9 cellular contexts compared by ENCODE assay signal in the genomic region with DNA sequence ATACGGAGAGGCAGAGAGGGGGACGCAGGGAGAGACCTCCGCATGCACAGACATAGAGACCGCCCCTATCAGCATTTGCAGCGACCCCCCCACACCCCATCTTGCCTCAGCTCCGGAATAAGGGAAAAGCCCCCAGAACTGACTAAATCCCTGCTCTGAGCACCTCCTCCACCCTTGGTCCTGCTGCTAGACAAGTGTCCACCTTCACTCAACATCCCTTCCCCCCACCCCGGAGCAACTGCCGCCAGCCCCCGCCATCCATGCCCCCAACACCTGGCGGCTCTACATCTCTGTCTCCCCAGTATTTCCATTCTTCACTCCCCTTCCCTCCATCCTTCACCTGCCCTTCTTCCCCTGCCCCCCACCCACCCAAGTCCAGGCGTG. TPM values are rescaled to one million over a fixed set of nuclear protein-coding genes. Genes with fewer than 3 reads are reported as not detected.
A peak's percentile ranks its signal among the peaks of the same experiment; 100 is the strongest.
DNase-seq lines count a peak whose midpoint lies in the region; ATAC-seq and TF ChIP-seq lines count a peak whose summit lies in the region.
"Had no signal": no experiment of that assay in that cellular context is flagged by ENCODE, and none has a peak within 500 bp of the region (broad histone marks: within the 10 kb centered on the region; RNA-seq: fewer than 3 reads in every experiment).

No MANE protein-coding gene starts in this region.

- intact Hi-C loops in heart left ventricle (cut with DNase I) (no loop called here), right cardiac atrium (cut with DNase I) (no loop called here)

- H3K9me3 ChIP-seq in heart left ventricle (no peaks in the 10 kb centered on the region), right cardiac atrium (ENCODE audit: control insufficient read depth, low read length) (no peaks in the 10 kb centered on the region), mucosa of stomach (ENCODE audit: control insufficient read depth, low read length) (no peaks in the 10 kb centered on the region)

- ATAC-seq in heart left ventricle (no peak), right cardiac atrium (no peak), HG02623 (IDR thresholded peaks at IDR 0.05; ENCODE audit: unreplicated experiment) (no peak)

- H3K27me3 ChIP-seq in heart left ventricle (peaks cover 0 to 12% (median 0%) of the 10 kb centered on the region in 9 donors), right cardiac atrium (ENCODE audit: control insufficient read depth, insufficient read depth) (no peaks in the 10 kb centered on the region), brain microvascular endothelial cell (replicated peaks) (no peaks in the 10 kb centered on the region), mucosa of stomach (ENCODE audit: control insufficient read depth, insufficient read depth, low read length) (peaks cover 16% of the 10 kb centered on the region)

- TF ChIP-seq POLR2A in heart left ventricle (IDR thresholded peaks at IDR 0.05) = no peak

- WGBS in heart left ventricle, 4 donors = 12 to 21% (median 14%) methylated on average over 10 to 11 of the region's 11 CpGs
- 11% methylated on average over 11 of the region's 11 CpGs for WGBS in right cardiac atrium
- 5% methylated on average over 11 of the region's 11 CpGs for WGBS in urinary bladder

- H3K27ac ChIP-seq in heart left ventricle (no peak overlapping the region), right cardiac atrium (ENCODE audit: low read length) (no peak overlapping the region), brain microvascular endothelial cell (no peak overlapping the region), urinary bladder (ENCODE audit: low read depth) (no peak overlapping the region)

- in situ Hi-C loops in brain microvascular endothelial cell (cut with HindIII; ENCODE audit: low pct_ligation_motif_present, low sequenced_read_pairs) = no loop called here

- peak overlapping the region; percentile 57 for H3K9ac ChIP-seq in mucosa of stomach (ENCODE audit: low read length)

- no peak for TF ChIP-seq CTCF in heart left ventricle (IDR thresholded peaks at IDR 0.05)
- TF ChIP-seq CTCF in brain microvascular endothelial cell (IDR thresholded peaks at IDR 0.05; ENCODE audit: low read depth, low read length, missing control alignments) = no peak

- H3K4me3 ChIP-seq in heart left ventricle (peak overlapping the region in 9 of 12 donors; percentile 28 to 60 (median 53)), right cardiac atrium (ENCODE audit: low read length) (no peak overlapping the region), brain microvascular endothelial cell (ENCODE audit: low read depth, low read length) (peak overlapping the region; percentile 79), mucosa of stomach (ENCODE audit: low read length) (no peak overlapping the region), urinary bladder (ENCODE audit: low read depth, low read length) (peak overlapping the region; percentile 51)

- peaks cover 0 to 18% (median 0%) of the 10 kb centered on the region in 12 donors for H3K4me1 ChIP-seq in heart left ventricle
- no peaks in the 10 kb centered on the region for H3K4me1 ChIP-seq in right cardiac atrium (ENCODE audit: control insufficient read depth, insufficient read depth, low read length)
- peaks cover 4% of the 10 kb centered on the region for H3K4me1 ChIP-seq in mucosa of stomach (ENCODE audit: control insufficient read depth, insufficient read depth, low read length)
- no peaks in the 10 kb centered on the region for H3K4me1 ChIP-seq in urinary bladder (ENCODE audit: insufficient read depth)

- H3K36me3 ChIP-seq in heart left ventricle = peaks cover 0 to 9% (median 3%) of the 10 kb centered on the region in 9 donors
- no peaks in the 10 kb centered on the region for H3K36me3 ChIP-seq in brain microvascular endothelial cell (replicated peaks)
- no peaks in the 10 kb centered on the region for H3K36me3 ChIP-seq in mucosa of stomach (ENCODE audit: control insufficient read depth, insufficient read depth, low read length)
- H3K36me3 ChIP-seq in urinary bladder (ENCODE audit: insufficient read depth) = no peaks in the 10 kb centered on the region

- no peak for DNase-seq in heart left ventricle
- no peak for DNase-seq in right cardiac atrium
- no peak for DNase-seq in brain microvascular endothelial cell
- no peak for DNase-seq in 8988T
- DNase-seq in NCI-H1930 (lab: John Stamatoyannopoulos, UW) = no peak
- DNase-seq: NCI-H1436 treated with DMSO at 0.1 percent for 48 hours had no signal

RNA-seq across cellular contexts. Expression of a gene that starts 0.7 kb away (rescaled TPM):
- total RNA-seq in heart left ventricle (1 to 10 TPM in 1 of 9 donors, under 1 TPM in 8; 0.20 to 1.4 (median 0.43) TPM), right cardiac atrium (1 to 10 TPM; 1.2 to 2.8 (median 1.6) TPM), urinary bladder (5.5 TPM)
- polyA plus RNA-seq in heart left ventricle (under 1 TPM; 0.30 to 0.32 TPM), right cardiac atrium (1.0 TPM), urinary bladder (7.3 TPM)

RNA-seq across cellular contexts. Expression of a gene that starts 10.7 kb away (rescaled TPM):
- total RNA-seq in heart left ventricle (10 to 100 TPM; 10.2 to 32.7 (median 23.7) TPM), right cardiac atrium (10 to 100 TPM; 26.1 to 30.8 (median 29.5) TPM), urinary bladder (16.8 TPM)
- polyA plus RNA-seq in heart left ventricle (10 to 100 TPM; 13.1 to 21.3 TPM), right cardiac atrium (17.8 TPM), urinary bladder (54.0 TPM)

RNA-seq across cellular contexts. Expression of a gene that starts 17.6 kb away (rescaled TPM):
- total RNA-seq in heart left ventricle (10 to 100 TPM; 12.5 to 39.4 (median 14.0) TPM), right cardiac atrium (10 to 100 TPM; 13.0 to 23.8 (median 19.4) TPM), urinary bladder (11.4 TPM)
- polyA plus RNA-seq in heart left ventricle (10 to 100 TPM; 16.2 to 40.7 TPM), right cardiac atrium (40.2 TPM), urinary bladder (34.2 TPM)

RNA-seq across cellular contexts. Expression of a gene that starts 19.8 kb away (rescaled TPM):
- total RNA-seq in heart left ventricle (1 to 10 TPM; 1.9 to 4.5 (median 2.6) TPM), right cardiac atrium (10 to 100 TPM in 1 of 4 donors, 1 to 10 TPM in 3; 7.1 to 14.9 (median 9.1) TPM), urinary bladder (20.9 TPM)
- polyA plus RNA-seq in heart left ventricle (1 to 10 TPM; 1.6 TPM), right cardiac atrium (3.1 TPM), urinary bladder (15.2 TPM)

Comparison
In these comparisons a context has a peak if more than half of its experiments do, and no peak if none do; other contexts are left out.
1. H3K4me3 ChIP-seq: peak in heart left ventricle (9 of 12), brain microvascular endothelial cell (single experiment) and urinary bladder (single experiment); none in right cardiac atrium (single experiment) and mucosa of stomach (single experiment).